ENCODE assay signal across 1 cellular context in the genomic region with DNA sequence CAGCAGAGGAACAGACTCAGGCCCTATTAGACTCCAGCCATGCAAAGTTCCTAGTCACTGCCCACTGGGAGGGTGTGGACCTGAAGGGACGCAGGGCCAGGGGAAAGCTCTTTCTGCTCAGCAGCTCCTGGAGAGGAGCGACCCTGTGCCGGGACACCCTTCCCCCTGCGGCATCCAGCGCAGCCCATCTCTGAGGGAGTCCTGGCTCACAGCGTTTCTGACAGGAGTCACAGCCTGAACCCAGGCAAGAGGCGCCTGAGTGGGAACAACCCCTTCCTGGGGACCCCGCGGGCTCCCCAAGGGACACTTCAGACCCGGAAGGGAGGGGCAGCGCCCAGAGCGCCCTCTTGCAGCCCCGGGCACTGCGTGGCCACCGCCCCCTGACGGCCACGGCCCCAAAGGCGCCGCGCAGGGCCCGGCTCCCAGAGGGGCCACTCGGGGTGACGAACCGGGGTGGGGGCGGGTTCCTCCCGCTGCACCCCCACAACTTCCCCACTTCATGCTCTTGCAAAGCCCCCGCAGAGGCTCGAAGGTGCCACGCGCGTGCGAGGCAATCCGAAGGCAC.
TF ChIP-seq lines count a peak whose summit lies in the region.

No MANE protein-coding gene starts in this region.

TF ChIP-seq in HepG2, 621 proteins besides CTCF, POLR2A, EP300 and RAD21 (continues in another document):
- TF ChIP-seq ZNF768 (CRISPR knock-in tag; IDR thresholded peaks at IDR 0.05) (no peak), MTA3 (CRISPR knock-in tag; IDR thresholded peaks at IDR 0.05) (no peak), ZNF775 (CRISPR knock-in tag; IDR thresholded peaks at IDR 0.05; ENCODE audit: borderline replicate concordance) (no peak), AHDC1 (CRISPR knock-in tag; IDR thresholded peaks at IDR 0.05; ENCODE audit: borderline replicate concordance) (no peak; the same call in 1 of the 2 replicates), TBX2 (CRISPR knock-in tag; IDR thresholded peaks at IDR 0.05; ENCODE audit: borderline replicate concordance) (no peak), RORA (CRISPR knock-in tag; IDR thresholded peaks at IDR 0.05) (no peak), ZSCAN25 (CRISPR knock-in tag; IDR thresholded peaks at IDR 0.05) (no peak), CHD4 (IDR thresholded peaks at IDR 0.05; ENCODE audit: borderline replicate concordance, low read length) (no peak), ASH2L (IDR thresholded peaks at IDR 0.05; ENCODE audit: insufficient read length, low read depth, low read length) (peak; percentile 19), SMYD3 (CRISPR knock-in tag; IDR thresholded peaks at IDR 0.05) (no peak), SMAD1 (CRISPR knock-in tag; IDR thresholded peaks at IDR 0.05; ENCODE audit: borderline replicate concordance, low read depth) (no peak), SIX4 (CRISPR knock-in tag; IDR thresholded peaks at IDR 0.05) (no peak), ZFP1 (CRISPR knock-in tag; IDR thresholded peaks at IDR 0.05) (no peak; the same call in 1 of the 2 replicates), ZKSCAN8 (CRISPR knock-in tag; IDR thresholded peaks at IDR 0.05; ENCODE audit: borderline replicate concordance) (no peak), ZNF484 (CRISPR knock-in tag; IDR thresholded peaks at IDR 0.05; ENCODE audit: borderline replicate concordance, low read depth) (peak; percentile 88), ZFP82 (CRISPR knock-in tag; IDR thresholded peaks at IDR 0.05; ENCODE audit: borderline replicate concordance) (peak; percentile 96), GATAD2A (CRISPR knock-in tag; IDR thresholded peaks at IDR 0.05) (no peak), SAP130 (CRISPR knock-in tag; IDR thresholded peaks at IDR 0.05; ENCODE audit: low read depth) (no peak), SNAPC2 (CRISPR knock-in tag; IDR thresholded peaks at IDR 0.05) (0 out of 2 replicates have a peak, but pooled peaks have one; percentile 3), ZNF749 (CRISPR knock-in tag; IDR thresholded peaks at IDR 0.05; ENCODE audit: borderline replicate concordance) (no peak), NCOA2 (CRISPR knock-in tag; IDR thresholded peaks at IDR 0.05) (no peak), NR0B2 (CRISPR knock-in tag; IDR thresholded peaks at IDR 0.05) (no peak), CENPX (CRISPR knock-in tag; IDR thresholded peaks at IDR 0.05) (peak; percentile 23; the same call in 1 of the 2 replicates), KDM6A (CRISPR knock-in tag; IDR thresholded peaks at IDR 0.05; ENCODE audit: low read depth) (no peak), ZNF674 (CRISPR knock-in tag; IDR thresholded peaks at IDR 0.05; ENCODE audit: low read depth) (no peak), MEIS1 (CRISPR knock-in tag; IDR thresholded peaks at IDR 0.05; ENCODE audit: borderline replicate concordance) (no peak), TGIF2 (CRISPR knock-in tag; IDR thresholded peaks at IDR 0.05) (no peak), NFKBIZ (CRISPR knock-in tag; IDR thresholded peaks at IDR 0.05) (no peak), KDM5A (IDR thresholded peaks at IDR 0.05; ENCODE audit: borderline replicate concordance, low read length) (no peak; the same call in 1 of the 2 replicates), ZNF260 (CRISPR knock-in tag; IDR thresholded peaks at IDR 0.05; ENCODE audit: borderline replicate concordance, low read depth) (no peak), TAF15 (IDR thresholded peaks at IDR 0.05; ENCODE audit: low read depth, low read length, poor library complexity, severe bottlenecking) (peak; percentile 87), ZSCAN9 (CRISPR knock-in tag; IDR thresholded peaks at IDR 0.05; ENCODE audit: borderline replicate concordance) (no peak)
- TF ChIP-seq, protein P1, sequence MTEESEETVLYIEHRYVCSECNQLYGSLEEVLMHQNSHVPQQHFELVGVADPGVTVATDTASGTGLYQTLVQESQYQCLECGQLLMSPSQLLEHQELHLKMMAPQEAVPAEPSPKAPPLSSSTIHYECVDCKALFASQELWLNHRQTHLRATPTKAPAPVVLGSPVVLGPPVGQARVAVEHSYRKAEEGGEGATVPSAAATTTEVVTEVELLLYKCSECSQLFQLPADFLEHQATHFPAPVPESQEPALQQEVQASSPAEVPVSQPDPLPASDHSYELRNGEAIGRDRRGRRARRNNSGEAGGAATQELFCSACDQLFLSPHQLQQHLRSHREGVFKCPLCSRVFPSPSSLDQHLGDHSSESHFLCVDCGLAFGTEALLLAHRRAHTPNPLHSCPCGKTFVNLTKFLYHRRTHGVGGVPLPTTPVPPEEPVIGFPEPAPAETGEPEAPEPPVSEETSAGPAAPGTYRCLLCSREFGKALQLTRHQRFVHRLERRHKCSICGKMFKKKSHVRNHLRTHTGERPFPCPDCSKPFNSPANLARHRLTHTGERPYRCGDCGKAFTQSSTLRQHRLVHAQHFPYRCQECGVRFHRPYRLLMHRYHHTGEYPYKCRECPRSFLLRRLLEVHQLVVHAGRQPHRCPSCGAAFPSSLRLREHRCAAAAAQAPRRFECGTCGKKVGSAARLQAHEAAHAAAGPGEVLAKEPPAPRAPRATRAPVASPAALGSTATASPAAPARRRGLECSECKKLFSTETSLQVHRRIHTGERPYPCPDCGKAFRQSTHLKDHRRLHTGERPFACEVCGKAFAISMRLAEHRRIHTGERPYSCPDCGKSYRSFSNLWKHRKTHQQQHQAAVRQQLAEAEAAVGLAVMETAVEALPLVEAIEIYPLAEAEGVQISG (CRISPR knock-in tag; IDR thresholded peaks at IDR 0.05), result no peak
- TF ChIP-seq, protein P2, sequence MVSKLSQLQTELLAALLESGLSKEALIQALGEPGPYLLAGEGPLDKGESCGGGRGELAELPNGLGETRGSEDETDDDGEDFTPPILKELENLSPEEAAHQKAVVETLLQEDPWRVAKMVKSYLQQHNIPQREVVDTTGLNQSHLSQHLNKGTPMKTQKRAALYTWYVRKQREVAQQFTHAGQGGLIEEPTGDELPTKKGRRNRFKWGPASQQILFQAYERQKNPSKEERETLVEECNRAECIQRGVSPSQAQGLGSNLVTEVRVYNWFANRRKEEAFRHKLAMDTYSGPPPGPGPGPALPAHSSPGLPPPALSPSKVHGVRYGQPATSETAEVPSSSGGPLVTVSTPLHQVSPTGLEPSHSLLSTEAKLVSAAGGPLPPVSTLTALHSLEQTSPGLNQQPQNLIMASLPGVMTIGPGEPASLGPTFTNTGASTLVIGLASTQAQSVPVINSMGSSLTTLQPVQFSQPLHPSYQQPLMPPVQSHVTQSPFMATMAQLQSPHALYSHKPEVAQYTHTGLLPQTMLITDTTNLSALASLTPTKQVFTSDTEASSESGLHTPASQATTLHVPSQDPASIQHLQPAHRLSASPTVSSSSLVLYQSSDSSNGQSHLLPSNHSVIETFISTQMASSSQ (IDR thresholded peaks at IDR 0.05; ENCODE audit: low read depth), result no peak
- TF ChIP-seq, protein P2 (CRISPR knock-in tag; IDR thresholded peaks at IDR 0.05; ENCODE audit: borderline replicate concordance), result no peak
- TF ChIP-seq, protein P3, sequence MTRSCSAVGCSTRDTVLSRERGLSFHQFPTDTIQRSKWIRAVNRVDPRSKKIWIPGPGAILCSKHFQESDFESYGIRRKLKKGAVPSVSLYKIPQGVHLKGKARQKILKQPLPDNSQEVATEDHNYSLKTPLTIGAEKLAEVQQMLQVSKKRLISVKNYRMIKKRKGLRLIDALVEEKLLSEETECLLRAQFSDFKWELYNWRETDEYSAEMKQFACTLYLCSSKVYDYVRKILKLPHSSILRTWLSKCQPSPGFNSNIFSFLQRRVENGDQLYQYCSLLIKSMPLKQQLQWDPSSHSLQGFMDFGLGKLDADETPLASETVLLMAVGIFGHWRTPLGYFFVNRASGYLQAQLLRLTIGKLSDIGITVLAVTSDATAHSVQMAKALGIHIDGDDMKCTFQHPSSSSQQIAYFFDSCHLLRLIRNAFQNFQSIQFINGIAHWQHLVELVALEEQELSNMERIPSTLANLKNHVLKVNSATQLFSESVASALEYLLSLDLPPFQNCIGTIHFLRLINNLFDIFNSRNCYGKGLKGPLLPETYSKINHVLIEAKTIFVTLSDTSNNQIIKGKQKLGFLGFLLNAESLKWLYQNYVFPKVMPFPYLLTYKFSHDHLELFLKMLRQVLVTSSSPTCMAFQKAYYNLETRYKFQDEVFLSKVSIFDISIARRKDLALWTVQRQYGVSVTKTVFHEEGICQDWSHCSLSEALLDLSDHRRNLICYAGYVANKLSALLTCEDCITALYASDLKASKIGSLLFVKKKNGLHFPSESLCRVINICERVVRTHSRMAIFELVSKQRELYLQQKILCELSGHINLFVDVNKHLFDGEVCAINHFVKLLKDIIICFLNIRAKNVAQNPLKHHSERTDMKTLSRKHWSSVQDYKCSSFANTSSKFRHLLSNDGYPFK (CRISPR knock-in tag; IDR thresholded peaks at IDR 0.05; ENCODE audit: borderline replicate concordance), result no peak
- TF ChIP-seq, protein P4, sequence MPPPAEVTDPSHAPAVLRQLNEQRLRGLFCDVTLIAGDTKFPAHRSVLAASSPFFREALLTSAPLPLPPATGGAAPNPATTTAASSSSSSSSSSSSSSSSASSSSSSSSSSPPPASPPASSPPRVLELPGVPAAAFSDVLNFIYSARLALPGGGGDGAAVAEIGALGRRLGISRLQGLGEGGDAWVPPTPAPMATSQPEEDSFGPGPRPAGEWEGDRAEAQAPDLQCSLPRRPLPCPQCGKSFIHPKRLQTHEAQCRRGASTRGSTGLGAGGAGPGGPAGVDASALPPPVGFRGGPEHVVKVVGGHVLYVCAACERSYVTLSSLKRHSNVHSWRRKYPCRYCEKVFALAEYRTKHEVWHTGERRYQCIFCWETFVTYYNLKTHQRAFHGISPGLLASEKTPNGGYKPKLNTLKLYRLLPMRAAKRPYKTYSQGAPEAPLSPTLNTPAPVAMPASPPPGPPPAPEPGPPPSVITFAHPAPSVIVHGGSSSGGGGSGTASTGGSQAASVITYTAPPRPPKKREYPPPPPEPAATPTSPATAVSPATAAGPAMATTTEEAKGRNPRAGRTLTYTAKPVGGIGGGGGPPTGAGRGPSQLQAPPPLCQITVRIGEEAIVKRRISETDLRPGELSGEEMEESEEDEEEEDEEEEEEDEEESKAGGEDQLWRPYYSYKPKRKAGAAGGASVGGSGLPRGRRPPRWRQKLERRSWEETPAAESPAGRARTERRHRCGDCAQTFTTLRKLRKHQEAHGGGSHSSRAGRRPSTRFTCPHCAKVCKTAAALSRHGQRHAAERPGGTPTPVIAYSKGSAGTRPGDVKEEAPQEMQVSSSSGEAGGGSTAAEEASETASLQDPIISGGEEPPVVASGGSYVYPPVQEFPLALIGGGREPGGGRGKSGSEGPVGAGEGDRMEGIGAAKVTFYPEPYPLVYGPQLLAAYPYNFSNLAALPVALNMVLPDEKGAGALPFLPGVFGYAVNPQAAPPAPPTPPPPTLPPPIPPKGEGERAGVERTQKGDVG (CRISPR knock-in tag; IDR thresholded peaks at IDR 0.05; ENCODE audit: borderline replicate concordance), result peak; percentile 44; the same call in 1 of the 2 replicates
- TF ChIP-seq, protein P5, sequence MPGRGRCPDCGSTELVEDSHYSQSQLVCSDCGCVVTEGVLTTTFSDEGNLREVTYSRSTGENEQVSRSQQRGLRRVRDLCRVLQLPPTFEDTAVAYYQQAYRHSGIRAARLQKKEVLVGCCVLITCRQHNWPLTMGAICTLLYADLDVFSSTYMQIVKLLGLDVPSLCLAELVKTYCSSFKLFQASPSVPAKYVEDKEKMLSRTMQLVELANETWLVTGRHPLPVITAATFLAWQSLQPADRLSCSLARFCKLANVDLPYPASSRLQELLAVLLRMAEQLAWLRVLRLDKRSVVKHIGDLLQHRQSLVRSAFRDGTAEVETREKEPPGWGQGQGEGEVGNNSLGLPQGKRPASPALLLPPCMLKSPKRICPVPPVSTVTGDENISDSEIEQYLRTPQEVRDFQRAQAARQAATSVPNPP (CRISPR knock-in tag; IDR thresholded peaks at IDR 0.05), result peak; percentile 36
